8 cellular contexts compared by ENCODE assay signal in genomic region chr16:24700549-24701392, GRCh38. TPM values are rescaled to one million over a fixed set of nuclear protein-coding genes. Genes with fewer than 3 reads are reported as not detected.
A peak's percentile ranks its signal among the peaks of the same experiment; 100 is the strongest.
DNase-seq lines count a peak whose midpoint lies in the region; ATAC-seq, FAIRE-seq and TF ChIP-seq lines count a peak whose summit lies in the region.

No MANE protein-coding gene starts in this region.

- DNase-seq in 8988T = peak; percentile 34
- peak; percentile 46 for DNase-seq in lower lobe of right lung
- DNase-seq in urothelium cell line (ENCODE audit: low spot score) = peak; percentile 90
- no peak for DNase-seq in GM12892 (ENCODE audit: insufficient read length)
- no peak for DNase-seq in DMS53 (lab: John Stamatoyannopoulos, UW)

- intact Hi-C loops in lower lobe of right lung (cut with DNase I) = no loop called here

- no peaks in the 10 kb centered on the region for H3K36me3 ChIP-seq in lower lobe of right lung

- H3K9me3 ChIP-seq in lower lobe of right lung = no peaks in the 10 kb centered on the region

- H3K27ac ChIP-seq in cingulate gyrus (ENCODE audit: low read depth, low read length) (peak overlapping the region; percentile 73), lower lobe of right lung (peak overlapping the region; percentile 46)

- no peak for TF ChIP-seq POLR2A in GM12892 (IDR thresholded peaks at IDR 0.05; ENCODE audit: low read depth, low read length)

- H3K27me3 ChIP-seq in lower lobe of right lung (ENCODE audit: low read depth) = no peaks in the 10 kb centered on the region

- FAIRE-seq in urothelium cell line (lab: Jason Lieb, UNC) = no peak
- no peak for FAIRE-seq in GM12892 (lab: Jason Lieb, UNC)

- no peaks in the 10 kb centered on the region for H3K4me1 ChIP-seq in lower lobe of right lung

- peak; percentile 88; the same call in 1 of the 2 replicates for TF ChIP-seq EP300 in Ishikawa (IDR thresholded peaks at IDR 0.05; ENCODE audit: borderline replicate concordance)

- peak; percentile 26 for TF ChIP-seq RAD21 in Ishikawa (IDR thresholded peaks at IDR 0.05; ENCODE audit: low read depth)

- H3K4me3 ChIP-seq in lower lobe of right lung = no peak overlapping the region

- peak; percentile 22 for TF ChIP-seq CTCF in lower lobe of right lung (IDR thresholded peaks at IDR 0.05)

- ATAC-seq in lower lobe of right lung (peak; percentile 95), GM21390 (IDR thresholded peaks at IDR 0.05; ENCODE audit: unreplicated experiment) (no peak)

TF ChIP-seq in Ishikawa, 13 proteins besides CTCF, POLR2A, EP300 and RAD21:
- peak; percentile 61; the same call in 1 of the 2 replicates for TF ChIP-seq MAX (IDR thresholded peaks at IDR 0.05)
- TF ChIP-seq ZBTB7A (IDR thresholded peaks at IDR 0.05; ENCODE audit: low read depth) = peak; percentile 44; the same call in 1 of the 2 replicates
- peak; percentile 84 for TF ChIP-seq TCF12 (IDR thresholded peaks at IDR 0.05; ENCODE audit: low read depth)
- TF ChIP-seq TEAD4 (IDR thresholded peaks at IDR 0.05) = peak; percentile 94
- TF ChIP-seq REST (IDR thresholded peaks at IDR 0.05; ENCODE audit: low read depth) = no peak
- no peak for TF ChIP-seq CREB1 (IDR thresholded peaks at IDR 0.05; ENCODE audit: low read depth)
- peak; percentile 96 for TF ChIP-seq NFIC (IDR thresholded peaks at IDR 0.05)
- TF ChIP-seq FOXM1 (IDR thresholded peaks at IDR 0.05; ENCODE audit: borderline replicate concordance, low read depth) = peak; percentile 51; the same call in 1 of the 2 replicates

RNA-seq across cellular contexts. Expression of gene TNRC6A, which starts 28.7 kb away (rescaled TPM):
- total RNA-seq in lower lobe of right lung = 49.4 TPM
- polyA plus RNA-seq in GM12892 (2012; ENCODE audit: missing spikeins) = 12.4 TPM

Comparison
In these comparisons a context has a peak if more than half of its experiments do, and no peak if none do; other contexts are left out.
1. DNase-seq: peak in 8988T (single experiment), lower lobe of right lung (single experiment) and urothelium cell line (single experiment); none in GM12892 (single experiment) and DMS53 (single experiment).